In the genomic region with DNA sequence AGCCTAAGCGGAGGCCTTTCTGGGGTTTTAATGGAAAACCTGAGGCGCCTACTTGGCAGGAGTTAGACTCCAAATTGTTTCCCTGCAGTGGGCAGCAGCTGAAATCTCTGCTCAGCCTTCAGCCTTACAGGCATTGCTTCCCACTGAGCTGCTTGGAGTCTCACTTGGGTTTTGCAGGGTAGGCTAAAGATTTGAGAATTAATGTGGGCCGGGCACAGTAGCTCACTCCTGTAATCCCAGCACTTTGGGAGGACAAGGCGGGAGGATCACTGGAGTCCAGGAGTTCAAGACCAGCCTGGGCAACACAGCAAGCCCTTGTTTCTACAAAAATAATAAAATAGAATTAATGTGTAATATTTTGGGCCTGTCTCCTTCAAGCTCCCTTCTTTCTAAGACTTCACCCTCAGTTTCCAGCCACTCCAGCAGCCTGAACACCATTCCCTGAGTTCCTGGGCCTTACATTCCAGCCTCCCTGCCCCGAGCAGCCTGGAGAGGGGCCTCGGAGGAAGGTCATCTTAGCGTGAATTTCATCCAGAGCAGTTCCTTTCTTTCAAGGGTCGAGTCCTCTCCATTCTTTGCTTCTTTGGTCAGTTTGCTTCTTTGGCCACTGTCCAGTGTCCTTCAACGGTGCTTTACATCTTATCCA, we compare ENCODE assay signal across 15 cellular contexts. TPM values are rescaled to one million over a fixed set of nuclear protein-coding genes. Genes with fewer than 3 reads are reported as not detected.
A peak's percentile ranks its signal among the peaks of the same experiment; 100 is the strongest.
DNase-seq lines count a peak whose midpoint lies in the region; ATAC-seq and TF ChIP-seq lines count a peak whose summit lies in the region.
"Had no signal": no experiment of that assay in that cellular context is flagged by ENCODE, and none has a peak within 500 bp of the region (broad histone marks: within the 10 kb centered on the region; RNA-seq: fewer than 3 reads in every experiment).

No MANE protein-coding gene starts in this region.

- H3K4me1 ChIP-seq in esophagus muscularis mucosa (peaks cover 40 to 50% (median 45%) of the 10 kb centered on the region in 4 donors), transverse colon (peaks cover 0 to 20% (median 4%) of the 10 kb centered on the region in 4 donors)

- TF ChIP-seq POLR2A in esophagus muscularis mucosa (IDR thresholded peaks at IDR 0.05; ENCODE audit: low read depth) (no peak), transverse colon (IDR thresholded peaks at IDR 0.05) (no peak)

- intact Hi-C loops in esophagus muscularis mucosa (cut with DNase I) = no loop called here
- intact Hi-C loops in transverse colon (cut with DNase I; ENCODE audit: low total_unique reads) = loop anchor here (10.0 kb wide), 1 partner anchor 75 kb away; no protein-coding TSS in a partner anchor

- TF ChIP-seq CTCF in esophagus muscularis mucosa (IDR thresholded peaks at IDR 0.05) = no peak
- no peak for TF ChIP-seq CTCF in nephron (IDR thresholded peaks at IDR 0.05; ENCODE audit: unreplicated experiment in 3 of 3)
- no peak for TF ChIP-seq CTCF in transverse colon (IDR thresholded peaks at IDR 0.05)

- H3K4me3 Mint-ChIP-seq in activated naive CD8-positive, alpha-beta T cell treated with anti-CD3 and anti-CD28 coated beads for 36 hours = no peak overlapping the region
- no peak overlapping the region for H3K4me3 Mint-ChIP-seq in activated naive CD8-positive, alpha-beta T cell treated with anti-CD3 and anti-CD28 coated beads, Interleukin-2, amount 50 U/mL, for 24 hours
- no peak overlapping the region for H3K4me3 Mint-ChIP-seq in nephron
- H3K4me3 Mint-ChIP-seq: activated CD8-positive, alpha-beta memory T cell treated with anti-CD3 and anti-CD28 coated beads, Interleukin-2, amount 10 ng/mL, durations not matched to agents 7 days and 5 days; T-helper 2 cell treated with Interferon-gamma antibody and Interleukin-4, amounts not matched to agents 5 μg/mL and 100 μg/mL, for 36 hours had no signal

- no peaks in the 10 kb centered on the region for H3K36me3 Mint-ChIP-seq in activated naive CD8-positive, alpha-beta T cell treated with anti-CD3 and anti-CD28 coated beads for 36 hours
- no peaks in the 10 kb centered on the region for H3K36me3 Mint-ChIP-seq in activated naive CD8-positive, alpha-beta T cell treated with anti-CD3 and anti-CD28 coated beads, Interleukin-2, amount 50 U/mL, for 24 hours (ENCODE audit: low read depth)
- no peaks in the 10 kb centered on the region for H3K36me3 Mint-ChIP-seq in nephron (ENCODE audit: low read depth)
- H3K36me3 Mint-ChIP-seq: activated CD8-positive, alpha-beta memory T cell treated with anti-CD3 and anti-CD28 coated beads, Interleukin-2, amount 10 ng/mL, durations not matched to agents 7 days and 5 days had no signal

- peak overlapping the region; percentile 67 for H3K27ac Mint-ChIP-seq in activated naive CD8-positive, alpha-beta T cell treated with anti-CD3 and anti-CD28 coated beads for 36 hours
- no peak overlapping the region for H3K27ac Mint-ChIP-seq in activated naive CD8-positive, alpha-beta T cell treated with anti-CD3 and anti-CD28 coated beads, Interleukin-2, amount 50 U/mL, for 24 hours
- peak overlapping the region; percentile 12 to 64 (median 43) for H3K27ac Mint-ChIP-seq in nephron
- H3K27ac Mint-ChIP-seq: activated CD8-positive, alpha-beta memory T cell treated with anti-CD3 and anti-CD28 coated beads, Interleukin-2, amount 10 ng/mL, durations not matched to agents 7 days and 5 days; T-helper 2 cell treated with Interferon-gamma antibody and Interleukin-4, amounts not matched to agents 5 μg/mL and 100 μg/mL, for 36 hours had no signal

- H3K9me3 Mint-ChIP-seq in activated naive CD8-positive, alpha-beta T cell treated with anti-CD3 and anti-CD28 coated beads for 36 hours = no peaks in the 10 kb centered on the region
- no peaks in the 10 kb centered on the region for H3K9me3 Mint-ChIP-seq in activated naive CD8-positive, alpha-beta T cell treated with anti-CD3 and anti-CD28 coated beads, Interleukin-2, amount 50 U/mL, for 24 hours
- no peaks in the 10 kb centered on the region for H3K9me3 Mint-ChIP-seq in nephron
- H3K9me3 Mint-ChIP-seq: T-helper 2 cell treated with Interferon-gamma antibody and Interleukin-4, amounts not matched to agents 5 μg/mL and 100 μg/mL, for 36 hours had no signal

- in situ Hi-C loops in transverse colon (cut with MboI; ENCODE audit: low pct_ligation_motif_present in 1 of 4, low pct_unique_long_range_greater_than_20kb in 1 of 4, low sequenced_read_pairs in 3 of 4) = loop anchor here in 1 of 4 donors (25.0 kb wide), 1 partner anchor 138 kb away; no protein-coding TSS in a partner anchor

- H3K27me3 ChIP-seq in esophagus muscularis mucosa (no peaks in the 10 kb centered on the region), transverse colon (no peaks in the 10 kb centered on the region)

- H3K36me3 ChIP-seq in esophagus muscularis mucosa = no peaks in the 10 kb centered on the region
- no peaks in the 10 kb centered on the region for H3K36me3 ChIP-seq in transverse colon

- peak overlapping the region; percentile 28 to 40 (median 38) for H3K4me3 ChIP-seq in esophagus muscularis mucosa
- peak overlapping the region in 1 of 4 donors; percentile 5 for H3K4me3 ChIP-seq in transverse colon

- WGBS in esophagus muscularis mucosa = 59% methylated on average over 9 of the region's 9 CpGs
- WGBS in transverse colon (ENCODE audit: low coverage in 1 of 2), 2 donors = 79 to 82% methylated on average over 2 to 9 of the region's 9 CpGs

- TF ChIP-seq EP300 in esophagus muscularis mucosa (IDR thresholded peaks at IDR 0.05) (no peak), transverse colon (IDR thresholded peaks at IDR 0.05; ENCODE audit: low read depth) (no peak)

- H3K27ac ChIP-seq in esophagus muscularis mucosa (replicated peaks in 1 of 4) (peak overlapping the region; percentile 78 to 85 (median 83)), transverse colon (peak overlapping the region; percentile 38 to 65 (median 56))
- H3K27ac ChIP-seq: KMS-11 had no signal

- no peak for DNase-seq in activated naive CD8-positive, alpha-beta T cell treated with anti-CD3 and anti-CD28 coated beads for 36 hours
- DNase-seq in activated naive CD8-positive, alpha-beta T cell treated with anti-CD3 and anti-CD28 coated beads, Interleukin-2, amount 50 U/mL, for 24 hours = no peak
- no peak for DNase-seq in esophagus muscularis mucosa (ENCODE audit: extremely low spot score)
- DNase-seq in transverse colon = no peak
- no peak for DNase-seq in effector CD4-positive, alpha-beta T cell
- DNase-seq in AG08395 (ENCODE audit: low spot score) = no peak
- DNase-seq: 8988T; activated CD8-positive, alpha-beta memory T cell treated with anti-CD3 and anti-CD28 coated beads, Interleukin-2, amount 10 ng/mL, durations not matched to agents 7 days and 5 days; DMS79; stimulated activated CD4-positive, alpha-beta T cell treated with anti-CD3 and anti-CD28 coated beads, Interleukin-1b, Interleukin-23, amount 100 ng/mL, for 48 hours; stimulated activated naive CD4-positive, alpha-beta T cell had no signal

- no peaks in the 10 kb centered on the region for H3K27me3 Mint-ChIP-seq in activated naive CD8-positive, alpha-beta T cell treated with anti-CD3 and anti-CD28 coated beads for 36 hours
- H3K27me3 Mint-ChIP-seq in activated naive CD8-positive, alpha-beta T cell treated with anti-CD3 and anti-CD28 coated beads, Interleukin-2, amount 50 U/mL, for 24 hours = no peaks in the 10 kb centered on the region
- peaks cover 23% of the 10 kb centered on the region for H3K27me3 Mint-ChIP-seq in nephron (ENCODE audit: low read depth)
- H3K27me3 Mint-ChIP-seq: activated CD8-positive, alpha-beta memory T cell treated with anti-CD3 and anti-CD28 coated beads, Interleukin-2, amount 10 ng/mL, durations not matched to agents 7 days and 5 days had no signal

- H3K9me3 ChIP-seq in esophagus muscularis mucosa (no peaks in the 10 kb centered on the region), transverse colon (no peaks in the 10 kb centered on the region)

- ATAC-seq in activated naive CD8-positive, alpha-beta T cell treated with anti-CD3 and anti-CD28 coated beads, Interleukin-2, amount 50 U/mL, for 24 hours = no peak
- no peak for ATAC-seq in HG03439 (IDR thresholded peaks at IDR 0.05; ENCODE audit: unreplicated experiment)
- ATAC-seq: activated CD8-positive, alpha-beta memory T cell treated with anti-CD3 and anti-CD28 coated beads, Interleukin-2, amount 10 ng/mL, durations not matched to agents 7 days and 5 days had no signal

- H3K4me1 Mint-ChIP-seq in activated naive CD8-positive, alpha-beta T cell treated with anti-CD3 and anti-CD28 coated beads for 36 hours = peaks cover 16% of the 10 kb centered on the region
- H3K4me1 Mint-ChIP-seq in activated naive CD8-positive, alpha-beta T cell treated with anti-CD3 and anti-CD28 coated beads, Interleukin-2, amount 50 U/mL, for 24 hours = peaks cover 16% of the 10 kb centered on the region
- H3K4me1 Mint-ChIP-seq in nephron = peaks cover 37% of the 10 kb centered on the region

RNA-seq across cellular contexts. Expression of a gene that starts 9.1 kb away (rescaled TPM):
- total RNA-seq in activated naive CD8-positive, alpha-beta T cell treated with anti-CD3 and anti-CD28 coated beads for 36 hours = under 1 TPM; 0.31 to 0.40 TPM
- total RNA-seq in esophagus muscularis mucosa = 1 to 10 TPM in 2 of 4 donors, under 1 TPM in 2; 0.83 to 3.7 (median 1.4) TPM
- 100 to 1,000 TPM in 1 of 4 donors, 10 to 100 TPM in 3; 25.1 to 104 (median 65.6) TPM for total RNA-seq in transverse colon
- total RNA-seq: activated CD8-positive, alpha-beta memory T cell treated with anti-CD3 and anti-CD28 coated beads, Interleukin-2, amount 10 ng/mL, durations not matched to agents 7 days and 5 days had no signal

RNA-seq across cellular contexts. Expression of a gene that starts 27.8 kb away (rescaled TPM):
- total RNA-seq in activated naive CD8-positive, alpha-beta T cell treated with anti-CD3 and anti-CD28 coated beads for 36 hours = 100 to 1,000 TPM; 162 to 164 TPM
- 100 to 1,000 TPM; 142 to 213 (median 191) TPM for total RNA-seq in esophagus muscularis mucosa
- 100 to 1,000 TPM in 3 of 4 donors, 10 to 100 TPM in 1; 98.5 to 147 (median 122) TPM for total RNA-seq in transverse colon

RNA-seq across cellular contexts. Expression of a gene that starts 33.2 kb away (rescaled TPM):
- not detected for total RNA-seq in activated naive CD8-positive, alpha-beta T cell treated with anti-CD3 and anti-CD28 coated beads for 36 hours
- total RNA-seq in esophagus muscularis mucosa (not detected), transverse colon (not detected)
- total RNA-seq: activated CD8-positive, alpha-beta memory T cell treated with anti-CD3 and anti-CD28 coated beads, Interleukin-2, amount 10 ng/mL, durations not matched to agents 7 days and 5 days had no signal

Comparison
In these comparisons a context has a peak if more than half of its experiments do, and no peak if none do; other contexts are left out.
1. RNA of a gene that starts 9.1 kb away (total RNA-seq): 25.1 to 104 TPM in transverse colon; 0.83 to 3.7 TPM in esophagus muscularis mucosa and 0.31 to 0.40 TPM in activated naive CD8-positive, alpha-beta T cell treated with anti-CD3 and anti-CD28 coated beads for 36 hours; every median in the first group is over 4 times any median in the second.